1 cellular context compared by ENCODE assay signal in the genomic region with DNA sequence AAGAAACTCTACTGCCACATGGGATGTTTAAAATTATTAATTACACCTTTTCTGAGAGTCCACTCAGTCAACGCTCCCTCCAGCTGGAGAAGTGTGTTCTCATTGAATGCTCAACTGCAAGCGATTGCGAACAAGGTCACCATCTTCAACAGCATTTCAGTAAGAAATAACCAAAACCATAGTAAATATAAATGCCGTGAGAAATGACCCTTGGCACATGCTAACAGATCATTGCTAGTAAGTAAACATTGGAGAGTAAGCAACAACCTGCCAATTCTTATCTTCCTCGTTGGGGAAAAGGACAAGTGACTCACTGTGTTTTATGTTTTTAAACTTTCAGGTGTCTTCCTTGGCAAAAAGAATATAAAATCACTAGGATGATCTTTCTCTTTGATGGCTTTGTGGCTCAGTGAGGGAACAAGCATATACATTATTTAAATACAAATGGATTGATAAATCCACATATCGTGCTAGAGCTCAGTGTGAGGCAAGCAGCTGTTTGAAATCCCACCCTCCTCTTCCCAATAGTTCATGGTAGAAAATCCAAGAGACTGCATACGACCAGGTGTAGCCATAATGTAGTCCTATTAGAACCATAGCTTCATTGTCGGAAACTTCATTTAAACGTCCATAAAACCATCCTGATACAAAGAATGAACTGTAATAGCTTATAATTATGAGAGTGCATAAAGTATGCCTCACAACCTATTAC.
TF ChIP-seq lines count a peak whose summit lies in the region.

No MANE protein-coding gene starts in this region.

TF ChIP-seq in HepG2, 621 proteins besides CTCF, POLR2A, EP300 and RAD21 (continued from another document):
- TF ChIP-seq, protein P1, sequence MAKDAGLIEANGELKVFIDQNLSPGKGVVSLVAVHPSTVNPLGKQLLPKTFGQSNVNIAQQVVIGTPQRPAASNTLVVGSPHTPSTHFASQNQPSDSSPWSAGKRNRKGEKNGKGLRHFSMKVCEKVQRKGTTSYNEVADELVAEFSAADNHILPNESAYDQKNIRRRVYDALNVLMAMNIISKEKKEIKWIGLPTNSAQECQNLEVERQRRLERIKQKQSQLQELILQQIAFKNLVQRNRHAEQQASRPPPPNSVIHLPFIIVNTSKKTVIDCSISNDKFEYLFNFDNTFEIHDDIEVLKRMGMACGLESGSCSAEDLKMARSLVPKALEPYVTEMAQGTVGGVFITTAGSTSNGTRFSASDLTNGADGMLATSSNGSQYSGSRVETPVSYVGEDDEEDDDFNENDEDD (CRISPR knock-in tag; IDR thresholded peaks at IDR 0.05; ENCODE audit: borderline replicate concordance) = no peak
- TF ChIP-seq SKI (IDR thresholded peaks at IDR 0.05; ENCODE audit: partially characterized antibody) (no peak), FOXA1 (IDR thresholded peaks at IDR 0.05) (no peak), FOXA1 (CRISPR knock-in tag; IDR thresholded peaks at IDR 0.05) (peak; percentile 75), ZNF430 (CRISPR knock-in tag; IDR thresholded peaks at IDR 0.05) (no peak), U2AF2 (IDR thresholded peaks at IDR 0.05; ENCODE audit: low read depth, low read length) (no peak), MEIS1 (CRISPR knock-in tag; IDR thresholded peaks at IDR 0.05; ENCODE audit: borderline replicate concordance) (no peak), ZNF546 (CRISPR knock-in tag; conservative IDR thresholded peaks at IDR 0.05) (no peak), ZNF552 (CRISPR knock-in tag; IDR thresholded peaks at IDR 0.05; ENCODE audit: borderline replicate concordance) (no peak), FOSL2 (CRISPR knock-in tag; IDR thresholded peaks at IDR 0.05) (peak; percentile 49; the same call in 1 of the 2 replicates), ZNF383 (CRISPR knock-in tag; IDR thresholded peaks at IDR 0.05; ENCODE audit: borderline replicate concordance) (no peak), ZNF567 (CRISPR knock-in tag; IDR thresholded peaks at IDR 0.05; ENCODE audit: borderline replicate concordance) (no peak), RBFOX2 (IDR thresholded peaks at IDR 0.05; ENCODE audit: low read depth, low read length) (no peak), XRCC5 (optimal IDR thresholded peaks at IDR 0.05; ENCODE audit: low read length) (no peak), HNF4G (IDR thresholded peaks at IDR 0.05; ENCODE audit: borderline replicate concordance, low read depth, low read length) (peak; percentile 56; the same call in 1 of the 2 replicates), HNF4G (CRISPR knock-in tag; IDR thresholded peaks at IDR 0.05; ENCODE audit: borderline replicate concordance, low read depth) (no peak), ATF1 (CRISPR knock-in tag; IDR thresholded peaks at IDR 0.05) (no peak), IRX3 (CRISPR knock-in tag; IDR thresholded peaks at IDR 0.05; ENCODE audit: borderline replicate concordance, low read depth) (no peak), ZNF619 (CRISPR knock-in tag; IDR thresholded peaks at IDR 0.05) (no peak), ERF (CRISPR knock-in tag; IDR thresholded peaks at IDR 0.05) (no peak), TEAD3 (CRISPR knock-in tag; optimal IDR thresholded peaks at IDR 0.05; ENCODE audit: borderline replicate concordance) (no peak), NRL (CRISPR knock-in tag; IDR thresholded peaks at IDR 0.05; ENCODE audit: borderline replicate concordance) (no peak), PITX1 (CRISPR knock-in tag; IDR thresholded peaks at IDR 0.05) (no peak), ELF3 (CRISPR knock-in tag; IDR thresholded peaks at IDR 0.05) (peak; percentile 33; the same call in 1 of the 2 replicates), RARA (CRISPR knock-in tag; IDR thresholded peaks at IDR 0.05) (peak; percentile 29; the same call in 1 of the 2 replicates), HMG20A (CRISPR knock-in tag; IDR thresholded peaks at IDR 0.05; ENCODE audit: borderline replicate concordance) (peak; percentile 42; the same call in 1 of the 2 replicates), SP4 (CRISPR knock-in tag; IDR thresholded peaks at IDR 0.05) (no peak), ZNF549 (CRISPR knock-in tag; IDR thresholded peaks at IDR 0.05) (no peak), HOXA9 (CRISPR knock-in tag; IDR thresholded peaks at IDR 0.05; ENCODE audit: borderline replicate concordance) (no peak), ZNF230 (CRISPR knock-in tag; IDR thresholded peaks at IDR 0.05) (no peak), NR2F6 (IDR thresholded peaks at IDR 0.05) (peak; percentile 66), NR2F6 (CRISPR knock-in tag; IDR thresholded peaks at IDR 0.05) (peak; percentile 50), FOXM1 (CRISPR knock-in tag; IDR thresholded peaks at IDR 0.05) (no peak), ZNF160 (CRISPR knock-in tag; IDR thresholded peaks at IDR 0.05) (no peak), RARG (CRISPR knock-in tag; IDR thresholded peaks at IDR 0.05; ENCODE audit: low read depth) (no peak), ZSCAN12 (CRISPR knock-in tag; IDR thresholded peaks at IDR 0.05) (no peak)
- TF ChIP-seq, protein P2, sequence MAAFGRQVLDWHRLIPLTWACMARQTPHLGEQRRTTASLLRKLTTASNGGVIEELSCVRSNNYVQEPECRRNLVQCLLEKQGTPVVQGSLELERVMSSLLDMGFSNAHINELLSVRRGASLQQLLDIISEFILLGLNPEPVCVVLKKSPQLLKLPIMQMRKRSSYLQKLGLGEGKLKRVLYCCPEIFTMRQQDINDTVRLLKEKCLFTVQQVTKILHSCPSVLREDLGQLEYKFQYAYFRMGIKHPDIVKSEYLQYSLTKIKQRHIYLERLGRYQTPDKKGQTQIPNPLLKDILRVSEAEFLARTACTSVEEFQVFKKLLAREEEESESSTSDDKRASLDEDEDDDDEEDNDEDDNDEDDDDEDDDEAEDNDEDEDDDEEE (CRISPR knock-in tag; IDR thresholded peaks at IDR 0.05) = no peak
- TF ChIP-seq, protein P3, sequence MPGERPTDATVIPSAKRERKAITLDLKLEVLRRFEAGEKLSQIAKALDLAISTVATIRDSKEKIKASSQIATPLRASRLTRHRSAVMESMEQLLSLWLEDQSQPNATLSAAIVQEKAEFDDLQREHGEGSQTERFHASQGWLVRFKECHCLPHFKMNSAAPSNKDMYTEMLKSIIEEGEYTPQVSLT (CRISPR knock-in tag; IDR thresholded peaks at IDR 0.05; ENCODE audit: borderline replicate concordance, low read depth) = no peak
- TF ChIP-seq, protein P4, sequence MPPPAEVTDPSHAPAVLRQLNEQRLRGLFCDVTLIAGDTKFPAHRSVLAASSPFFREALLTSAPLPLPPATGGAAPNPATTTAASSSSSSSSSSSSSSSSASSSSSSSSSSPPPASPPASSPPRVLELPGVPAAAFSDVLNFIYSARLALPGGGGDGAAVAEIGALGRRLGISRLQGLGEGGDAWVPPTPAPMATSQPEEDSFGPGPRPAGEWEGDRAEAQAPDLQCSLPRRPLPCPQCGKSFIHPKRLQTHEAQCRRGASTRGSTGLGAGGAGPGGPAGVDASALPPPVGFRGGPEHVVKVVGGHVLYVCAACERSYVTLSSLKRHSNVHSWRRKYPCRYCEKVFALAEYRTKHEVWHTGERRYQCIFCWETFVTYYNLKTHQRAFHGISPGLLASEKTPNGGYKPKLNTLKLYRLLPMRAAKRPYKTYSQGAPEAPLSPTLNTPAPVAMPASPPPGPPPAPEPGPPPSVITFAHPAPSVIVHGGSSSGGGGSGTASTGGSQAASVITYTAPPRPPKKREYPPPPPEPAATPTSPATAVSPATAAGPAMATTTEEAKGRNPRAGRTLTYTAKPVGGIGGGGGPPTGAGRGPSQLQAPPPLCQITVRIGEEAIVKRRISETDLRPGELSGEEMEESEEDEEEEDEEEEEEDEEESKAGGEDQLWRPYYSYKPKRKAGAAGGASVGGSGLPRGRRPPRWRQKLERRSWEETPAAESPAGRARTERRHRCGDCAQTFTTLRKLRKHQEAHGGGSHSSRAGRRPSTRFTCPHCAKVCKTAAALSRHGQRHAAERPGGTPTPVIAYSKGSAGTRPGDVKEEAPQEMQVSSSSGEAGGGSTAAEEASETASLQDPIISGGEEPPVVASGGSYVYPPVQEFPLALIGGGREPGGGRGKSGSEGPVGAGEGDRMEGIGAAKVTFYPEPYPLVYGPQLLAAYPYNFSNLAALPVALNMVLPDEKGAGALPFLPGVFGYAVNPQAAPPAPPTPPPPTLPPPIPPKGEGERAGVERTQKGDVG (CRISPR knock-in tag; IDR thresholded peaks at IDR 0.05; ENCODE audit: borderline replicate concordance) = no peak
- TF ChIP-seq, protein P5, sequence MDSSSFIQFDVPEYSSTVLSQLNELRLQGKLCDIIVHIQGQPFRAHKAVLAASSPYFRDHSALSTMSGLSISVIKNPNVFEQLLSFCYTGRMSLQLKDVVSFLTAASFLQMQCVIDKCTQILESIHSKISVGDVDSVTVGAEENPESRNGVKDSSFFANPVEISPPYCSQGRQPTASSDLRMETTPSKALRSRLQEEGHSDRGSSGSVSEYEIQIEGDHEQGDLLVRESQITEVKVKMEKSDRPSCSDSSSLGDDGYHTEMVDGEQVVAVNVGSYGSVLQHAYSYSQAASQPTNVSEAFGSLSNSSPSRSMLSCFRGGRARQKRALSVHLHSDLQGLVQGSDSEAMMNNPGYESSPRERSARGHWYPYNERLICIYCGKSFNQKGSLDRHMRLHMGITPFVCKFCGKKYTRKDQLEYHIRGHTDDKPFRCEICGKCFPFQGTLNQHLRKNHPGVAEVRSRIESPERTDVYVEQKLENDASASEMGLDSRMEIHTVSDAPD (CRISPR knock-in tag; IDR thresholded peaks at IDR 0.05) = no peak
- TF ChIP-seq, protein P6, sequence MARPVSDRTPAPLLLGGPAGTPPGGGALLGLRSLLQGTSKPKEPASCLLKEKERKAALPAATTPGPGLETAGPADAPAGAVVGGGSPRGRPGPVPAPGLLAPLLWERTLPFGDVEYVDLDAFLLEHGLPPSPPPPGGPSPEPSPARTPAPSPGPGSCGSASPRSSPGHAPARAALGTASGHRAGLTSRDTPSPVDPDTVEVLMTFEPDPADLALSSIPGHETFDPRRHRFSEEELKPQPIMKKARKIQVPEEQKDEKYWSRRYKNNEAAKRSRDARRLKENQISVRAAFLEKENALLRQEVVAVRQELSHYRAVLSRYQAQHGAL (CRISPR knock-in tag; IDR thresholded peaks at IDR 0.05; ENCODE audit: not compliant biosample characterization) = no peak
- TF ChIP-seq, protein P7, sequence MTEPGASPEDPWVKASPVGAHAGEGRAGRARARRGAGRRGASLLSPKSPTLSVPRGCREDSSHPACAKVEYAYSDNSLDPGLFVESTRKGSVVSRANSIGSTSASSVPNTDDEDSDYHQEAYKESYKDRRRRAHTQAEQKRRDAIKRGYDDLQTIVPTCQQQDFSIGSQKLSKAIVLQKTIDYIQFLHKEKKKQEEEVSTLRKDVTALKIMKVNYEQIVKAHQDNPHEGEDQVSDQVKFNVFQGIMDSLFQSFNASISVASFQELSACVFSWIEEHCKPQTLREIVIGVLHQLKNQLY (CRISPR knock-in tag; IDR thresholded peaks at IDR 0.05) = no peak
- TF ChIP-seq, protein P8, sequence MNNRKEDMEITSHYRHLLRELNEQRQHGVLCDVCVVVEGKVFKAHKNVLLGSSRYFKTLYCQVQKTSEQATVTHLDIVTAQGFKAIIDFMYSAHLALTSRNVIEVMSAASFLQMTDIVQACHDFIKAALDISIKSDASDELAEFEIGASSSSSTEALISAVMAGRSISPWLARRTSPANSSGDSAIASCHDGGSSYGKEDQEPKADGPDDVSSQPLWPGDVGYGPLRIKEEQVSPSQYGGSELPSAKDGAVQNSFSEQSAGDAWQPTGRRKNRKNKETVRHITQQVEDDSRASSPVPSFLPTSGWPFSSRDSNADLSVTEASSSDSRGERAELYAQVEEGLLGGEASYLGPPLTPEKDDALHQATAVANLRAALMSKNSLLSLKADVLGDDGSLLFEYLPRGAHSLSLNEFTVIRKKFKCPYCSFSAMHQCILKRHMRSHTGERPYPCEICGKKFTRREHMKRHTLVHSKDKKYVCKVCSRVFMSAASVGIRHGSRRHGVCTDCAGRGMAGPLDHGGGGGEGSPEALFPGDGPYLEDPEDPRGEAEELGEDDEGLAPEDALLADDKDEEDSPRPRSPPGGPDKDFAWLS (CRISPR knock-in tag; IDR thresholded peaks at IDR 0.05; ENCODE audit: borderline replicate concordance) = no peak
